ENCODE assay signal across 35 cellular contexts in genomic region chr19:1495051-1495798, GRCh38. TPM values are rescaled to one million over a fixed set of nuclear protein-coding genes. Genes with fewer than 3 reads are reported as not detected.
"Had no signal": no experiment of that assay in that cellular context is flagged by ENCODE, and none has a peak within 500 bp of the region (broad histone marks: within the 10 kb centered on the region; RNA-seq: fewer than 3 reads in every experiment).

No MANE protein-coding gene starts in this region.

- H3K36me3 ChIP-seq: brain microvascular endothelial cell, esophagus muscularis mucosa, gastrocnemius medialis, WERI-Rb-1 had no signal

- H3K36me3 Mint-ChIP-seq: activated naive CD8-positive, alpha-beta T cell had no signal

- H3K9me3 ChIP-seq: esophagus muscularis mucosa, gastrocnemius medialis had no signal

- H3K4me3 Mint-ChIP-seq: activated B cell treated with CpG ODN at 0.5 μM for 24 hours; activated CD8-positive, alpha-beta T cell treated with anti-CD3 and anti-CD28 coated beads for 36 hours; activated naive CD8-positive, alpha-beta T cell; activated T-cell treated with anti-CD3 and anti-CD28 coated beads, Interleukin-2, amount 50 U/mL, for 4 hours; activated T-helper 17 cell treated with anti-CD3 and anti-CD28 coated beads, Interleukin-2, amount 50 U/mL, for 72 hours; central memory CD8-positive, alpha-beta T cell; effector memory CD8-positive, alpha-beta T cell; T-helper 17 cell; T-helper 2 cell treated with Interferon-gamma antibody and Interleukin-4, amounts not matched to agents 5 μg/mL and 100 μg/mL, for 36 hours had no signal

- DNase-seq: activated B cell treated with CpG ODN at 0.5 μM for 24 hours; activated CD4-positive, alpha-beta T cell treated with anti-CD3 and anti-CD28 coated beads for 48 hours; activated CD4-positive, alpha-beta T cell treated with anti-CD3 and anti-CD28 coated beads, Interleukin-2, amount 50 U/mL, for 1 hour; activated CD4-positive, alpha-beta T cell treated with anti-CD3 and anti-CD28 coated beads, Interleukin-2, amount 50 U/mL, for 48 hours; activated CD8-positive, alpha-beta memory T cell treated with anti-CD3 and anti-CD28 coated beads for 24 hours; activated CD8-positive, alpha-beta T cell treated with anti-CD3 and anti-CD28 coated beads for 36 hours; activated effector memory CD4-positive, alpha-beta T cell treated with Interleukin-2 at 50 U/mL for 16 hours; activated gamma-delta T cell treated with Interleukin-2 at 50 U/mL for 16 hours; activated naive CD4-positive, alpha-beta T cell treated with anti-CD3 and anti-CD28 coated beads, Interleukin-2, amount 50 U/mL, for 16 hours; activated naive CD4-positive, alpha-beta T cell treated with Interleukin-2 at 50 U/mL for 16 hours; activated T-cell treated with anti-CD3 and anti-CD28 coated beads, Interleukin-2, amount 50 U/mL, for 4 hours; amniotic stem cell; anterior cingulate cortex; brain microvascular endothelial cell; cortex of kidney; dermis blood vessel endothelial cell; effector CD4-positive, alpha-beta T cell; effector memory CD8-positive, alpha-beta T cell; erythroblast; foreskin keratinocyte; gastrocnemius medialis; glutamatergic neuron; T-helper 1 cell; T-helper 17 cell; T1000; WERI-Rb-1 had no signal

- H3K9me3 Mint-ChIP-seq: activated B cell treated with CpG ODN at 0.5 μM for 24 hours; activated CD8-positive, alpha-beta T cell treated with anti-CD3 and anti-CD28 coated beads for 36 hours; activated T-cell treated with anti-CD3 and anti-CD28 coated beads, Interleukin-2, amount 50 U/mL, for 4 hours; activated T-helper 17 cell treated with anti-CD3 and anti-CD28 coated beads, Interleukin-2, amount 50 U/mL, for 72 hours; central memory CD8-positive, alpha-beta T cell; effector memory CD8-positive, alpha-beta T cell; T-helper 2 cell treated with Interferon-gamma antibody and Interleukin-4, amounts not matched to agents 5 μg/mL and 100 μg/mL, for 36 hours had no signal

- ATAC-seq: activated CD4-positive, CD25-positive, alpha-beta regulatory T cell treated with anti-CD3 and anti-CD28 coated beads, Interleukin-2, amount 50 U/mL, for 24 hours; activated CD8-positive, alpha-beta T cell treated with anti-CD3 and anti-CD28 coated beads for 36 hours; activated T-cell treated with anti-CD3 and anti-CD28 coated beads, Interleukin-2, amount 50 U/mL, for 4 hours; activated T-helper 17 cell treated with anti-CD3 and anti-CD28 coated beads, Interleukin-2, amount 50 U/mL, for 72 hours; effector memory CD8-positive, alpha-beta T cell; foreskin keratinocyte; gastrocnemius medialis; T-helper 17 cell had no signal

- H3K27me3 Mint-ChIP-seq: activated naive CD8-positive, alpha-beta T cell; activated T-helper 17 cell treated with anti-CD3 and anti-CD28 coated beads, Interleukin-2, amount 50 U/mL, for 72 hours; central memory CD8-positive, alpha-beta T cell; T-helper 17 cell had no signal

- H3K4me1 ChIP-seq: foreskin keratinocyte had no signal

- H3K4me3 ChIP-seq: esophagus muscularis mucosa, gastrocnemius medialis had no signal

- H3K27ac Mint-ChIP-seq: activated B cell treated with CpG ODN at 0.5 μM for 24 hours; activated CD8-positive, alpha-beta T cell treated with anti-CD3 and anti-CD28 coated beads for 36 hours; activated naive CD8-positive, alpha-beta T cell; activated T-helper 17 cell treated with anti-CD3 and anti-CD28 coated beads, Interleukin-2, amount 50 U/mL, for 72 hours; effector memory CD8-positive, alpha-beta T cell; T-helper 17 cell; T-helper 2 cell treated with Interferon-gamma antibody and Interleukin-4, amounts not matched to agents 5 μg/mL and 100 μg/mL, for 36 hours had no signal

RNA-seq across cellular contexts. Expression of gene ADAMTSL5, which starts 17.6 kb away (rescaled TPM):
- total RNA-seq: activated B cell treated with CpG ODN at 0.5 μM for 24 hours, cerebellum, dermis blood vessel endothelial cell had no signal

RNA-seq across cellular contexts. Expression of gene PLK5, which starts 28.7 kb away (rescaled TPM):
- total RNA-seq: activated B cell treated with CpG ODN at 0.5 μM for 24 hours; activated CD8-positive, alpha-beta T cell treated with anti-CD3 and anti-CD28 coated beads for 36 hours; activated T-cell treated with anti-CD3 and anti-CD28 coated beads, Interleukin-2, amount 50 U/mL, for 4 hours; activated T-helper 17 cell treated with anti-CD3 and anti-CD28 coated beads, Interleukin-2, amount 50 U/mL, for 72 hours; bronchial epithelial cell; cardiac septum; dermis blood vessel endothelial cell; foreskin keratinocyte; gastrocnemius medialis; T-helper 17 cell had no signal
- polyA plus RNA-seq: foreskin keratinocyte had no signal
